1 cellular context compared by ENCODE assay signal in the genomic region with DNA sequence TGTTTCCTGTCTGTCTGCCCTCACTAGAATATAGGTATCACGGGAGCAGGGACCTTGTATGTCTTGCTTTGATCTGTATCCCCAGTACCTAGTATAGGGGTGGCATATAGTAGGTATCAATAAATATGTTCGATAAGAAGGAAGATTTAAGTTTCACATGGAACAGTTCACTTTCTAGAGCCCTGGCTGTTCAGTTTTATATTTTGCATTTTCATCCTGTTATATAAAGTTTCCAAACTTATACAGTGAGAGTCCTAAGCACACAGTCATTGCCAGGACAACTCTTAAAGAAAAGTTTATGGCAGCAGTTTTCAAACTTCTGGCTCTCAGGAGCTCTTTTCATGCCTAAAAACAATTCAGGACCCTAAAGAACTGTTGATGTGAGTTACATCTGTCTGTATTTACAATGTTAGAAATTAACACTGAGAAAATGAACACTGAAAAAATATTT.
TF ChIP-seq lines count a peak whose summit lies in the region.

No MANE protein-coding gene starts in this region.

TF ChIP-seq in K562, 482 proteins besides CTCF, POLR2A, EP300 and RAD21 (continues in another document):
- TF ChIP-seq BCL6 (CRISPR knock-in tag; IDR thresholded peaks at IDR 0.05), result no peak
- TF ChIP-seq, protein P1, sequence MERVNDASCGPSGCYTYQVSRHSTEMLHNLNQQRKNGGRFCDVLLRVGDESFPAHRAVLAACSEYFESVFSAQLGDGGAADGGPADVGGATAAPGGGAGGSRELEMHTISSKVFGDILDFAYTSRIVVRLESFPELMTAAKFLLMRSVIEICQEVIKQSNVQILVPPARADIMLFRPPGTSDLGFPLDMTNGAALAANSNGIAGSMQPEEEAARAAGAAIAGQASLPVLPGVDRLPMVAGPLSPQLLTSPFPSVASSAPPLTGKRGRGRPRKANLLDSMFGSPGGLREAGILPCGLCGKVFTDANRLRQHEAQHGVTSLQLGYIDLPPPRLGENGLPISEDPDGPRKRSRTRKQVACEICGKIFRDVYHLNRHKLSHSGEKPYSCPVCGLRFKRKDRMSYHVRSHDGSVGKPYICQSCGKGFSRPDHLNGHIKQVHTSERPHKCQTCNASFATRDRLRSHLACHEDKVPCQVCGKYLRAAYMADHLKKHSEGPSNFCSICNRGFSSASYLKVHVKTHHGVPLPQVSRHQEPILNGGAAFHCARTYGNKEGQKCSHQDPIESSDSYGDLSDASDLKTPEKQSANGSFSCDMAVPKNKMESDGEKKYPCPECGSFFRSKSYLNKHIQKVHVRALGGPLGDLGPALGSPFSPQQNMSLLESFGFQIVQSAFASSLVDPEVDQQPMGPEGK (CRISPR knock-in tag; IDR thresholded peaks at IDR 0.05; ENCODE audit: borderline replicate concordance), result 0 out of 2 replicates have a peak, but pooled peaks have one; percentile 22
- TF ChIP-seq MEIS2 (IDR thresholded peaks at IDR 0.05; ENCODE audit: partially characterized antibody), result no peak
- TF ChIP-seq, protein P2, sequence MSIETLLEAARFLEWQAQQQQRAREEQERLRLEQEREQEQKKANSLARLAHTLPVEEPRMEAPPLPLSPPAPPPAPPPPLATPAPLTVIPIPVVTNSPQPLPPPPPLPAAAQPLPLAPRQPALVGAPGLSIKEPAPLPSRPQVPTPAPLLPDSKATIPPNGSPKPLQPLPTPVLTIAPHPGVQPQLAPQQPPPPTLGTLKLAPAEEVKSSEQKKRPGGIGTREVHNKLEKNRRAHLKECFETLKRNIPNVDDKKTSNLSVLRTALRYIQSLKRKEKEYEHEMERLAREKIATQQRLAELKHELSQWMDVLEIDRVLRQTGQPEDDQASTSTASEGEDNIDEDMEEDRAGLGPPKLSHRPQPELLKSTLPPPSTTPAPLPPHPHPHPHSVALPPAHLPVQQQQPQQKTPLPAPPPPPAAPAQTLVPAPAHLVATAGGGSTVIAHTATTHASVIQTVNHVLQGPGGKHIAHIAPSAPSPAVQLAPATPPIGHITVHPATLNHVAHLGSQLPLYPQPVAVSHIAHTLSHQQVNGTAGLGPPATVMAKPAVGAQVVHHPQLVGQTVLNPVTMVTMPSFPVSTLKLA (conservative IDR thresholded peaks at IDR 0.05), result 0 out of 4 replicates have a peak, but pooled peaks of 1 of the 2 experiments have one; percentile 12
- TF ChIP-seq, protein P3, sequence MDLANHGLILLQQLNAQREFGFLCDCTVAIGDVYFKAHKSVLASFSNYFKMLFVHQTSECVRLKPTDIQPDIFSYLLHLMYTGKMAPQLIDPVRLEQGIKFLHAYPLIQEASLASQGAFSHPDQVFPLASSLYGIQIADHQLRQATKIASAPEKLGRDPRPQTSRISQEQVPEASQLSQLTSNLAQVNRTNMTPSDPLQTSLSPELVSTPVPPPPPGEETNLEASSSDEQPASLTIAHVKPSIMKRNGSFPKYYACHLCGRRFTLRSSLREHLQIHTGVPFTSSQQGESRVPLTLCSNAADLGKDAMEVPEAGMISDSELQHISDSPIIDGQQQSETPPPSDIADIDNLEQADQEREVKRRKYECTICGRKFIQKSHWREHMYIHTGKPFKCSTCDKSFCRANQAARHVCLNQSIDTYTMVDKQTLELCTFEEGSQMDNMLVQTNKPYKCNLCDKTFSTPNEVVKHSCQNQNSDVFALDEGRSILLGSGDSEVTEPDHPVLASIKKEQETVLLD (IDR thresholded peaks at IDR 0.05), result no peak
- no peak for TF ChIP-seq ZNF644 (tag; IDR thresholded peaks at IDR 0.05; ENCODE audit: low read depth)
- no peak; the same call in 1 of the 2 replicates for TF ChIP-seq ELF1 (tag; IDR thresholded peaks at IDR 0.05)
- no peak for TF ChIP-seq EZH2 (IDR thresholded peaks at IDR 0.05; ENCODE audit: borderline replicate concordance, low read depth, low read length)
- TF ChIP-seq KDM1A (IDR thresholded peaks at IDR 0.05), result no peak
- TF ChIP-seq POLR2AphosphoS2 (IDR thresholded peaks at IDR 0.05; ENCODE audit: low read length), result no peak
- TF ChIP-seq RCOR1 (IDR thresholded peaks at IDR 0.05; ENCODE audit: borderline replicate concordance in 1 of 2, low read depth in 2 of 2, low read length in 2 of 2), result no peak
- TF ChIP-seq PHF8 (IDR thresholded peaks at IDR 0.05; ENCODE audit: borderline replicate concordance, low read length), result no peak
- no peak for TF ChIP-seq ZNF24 (IDR thresholded peaks at IDR 0.05)
- TF ChIP-seq FOXK2 (conservative IDR thresholded peaks at IDR 0.05 in 1 of 2, IDR thresholded peaks at IDR 0.05 in 1 of 2; ENCODE audit: low read depth in 2 of 2), result no peak
- no peak for TF ChIP-seq BACH1 (tag; IDR thresholded peaks at IDR 0.05)
- TF ChIP-seq SOX6 (IDR thresholded peaks at IDR 0.05), result no peak
- TF ChIP-seq, protein P4, sequence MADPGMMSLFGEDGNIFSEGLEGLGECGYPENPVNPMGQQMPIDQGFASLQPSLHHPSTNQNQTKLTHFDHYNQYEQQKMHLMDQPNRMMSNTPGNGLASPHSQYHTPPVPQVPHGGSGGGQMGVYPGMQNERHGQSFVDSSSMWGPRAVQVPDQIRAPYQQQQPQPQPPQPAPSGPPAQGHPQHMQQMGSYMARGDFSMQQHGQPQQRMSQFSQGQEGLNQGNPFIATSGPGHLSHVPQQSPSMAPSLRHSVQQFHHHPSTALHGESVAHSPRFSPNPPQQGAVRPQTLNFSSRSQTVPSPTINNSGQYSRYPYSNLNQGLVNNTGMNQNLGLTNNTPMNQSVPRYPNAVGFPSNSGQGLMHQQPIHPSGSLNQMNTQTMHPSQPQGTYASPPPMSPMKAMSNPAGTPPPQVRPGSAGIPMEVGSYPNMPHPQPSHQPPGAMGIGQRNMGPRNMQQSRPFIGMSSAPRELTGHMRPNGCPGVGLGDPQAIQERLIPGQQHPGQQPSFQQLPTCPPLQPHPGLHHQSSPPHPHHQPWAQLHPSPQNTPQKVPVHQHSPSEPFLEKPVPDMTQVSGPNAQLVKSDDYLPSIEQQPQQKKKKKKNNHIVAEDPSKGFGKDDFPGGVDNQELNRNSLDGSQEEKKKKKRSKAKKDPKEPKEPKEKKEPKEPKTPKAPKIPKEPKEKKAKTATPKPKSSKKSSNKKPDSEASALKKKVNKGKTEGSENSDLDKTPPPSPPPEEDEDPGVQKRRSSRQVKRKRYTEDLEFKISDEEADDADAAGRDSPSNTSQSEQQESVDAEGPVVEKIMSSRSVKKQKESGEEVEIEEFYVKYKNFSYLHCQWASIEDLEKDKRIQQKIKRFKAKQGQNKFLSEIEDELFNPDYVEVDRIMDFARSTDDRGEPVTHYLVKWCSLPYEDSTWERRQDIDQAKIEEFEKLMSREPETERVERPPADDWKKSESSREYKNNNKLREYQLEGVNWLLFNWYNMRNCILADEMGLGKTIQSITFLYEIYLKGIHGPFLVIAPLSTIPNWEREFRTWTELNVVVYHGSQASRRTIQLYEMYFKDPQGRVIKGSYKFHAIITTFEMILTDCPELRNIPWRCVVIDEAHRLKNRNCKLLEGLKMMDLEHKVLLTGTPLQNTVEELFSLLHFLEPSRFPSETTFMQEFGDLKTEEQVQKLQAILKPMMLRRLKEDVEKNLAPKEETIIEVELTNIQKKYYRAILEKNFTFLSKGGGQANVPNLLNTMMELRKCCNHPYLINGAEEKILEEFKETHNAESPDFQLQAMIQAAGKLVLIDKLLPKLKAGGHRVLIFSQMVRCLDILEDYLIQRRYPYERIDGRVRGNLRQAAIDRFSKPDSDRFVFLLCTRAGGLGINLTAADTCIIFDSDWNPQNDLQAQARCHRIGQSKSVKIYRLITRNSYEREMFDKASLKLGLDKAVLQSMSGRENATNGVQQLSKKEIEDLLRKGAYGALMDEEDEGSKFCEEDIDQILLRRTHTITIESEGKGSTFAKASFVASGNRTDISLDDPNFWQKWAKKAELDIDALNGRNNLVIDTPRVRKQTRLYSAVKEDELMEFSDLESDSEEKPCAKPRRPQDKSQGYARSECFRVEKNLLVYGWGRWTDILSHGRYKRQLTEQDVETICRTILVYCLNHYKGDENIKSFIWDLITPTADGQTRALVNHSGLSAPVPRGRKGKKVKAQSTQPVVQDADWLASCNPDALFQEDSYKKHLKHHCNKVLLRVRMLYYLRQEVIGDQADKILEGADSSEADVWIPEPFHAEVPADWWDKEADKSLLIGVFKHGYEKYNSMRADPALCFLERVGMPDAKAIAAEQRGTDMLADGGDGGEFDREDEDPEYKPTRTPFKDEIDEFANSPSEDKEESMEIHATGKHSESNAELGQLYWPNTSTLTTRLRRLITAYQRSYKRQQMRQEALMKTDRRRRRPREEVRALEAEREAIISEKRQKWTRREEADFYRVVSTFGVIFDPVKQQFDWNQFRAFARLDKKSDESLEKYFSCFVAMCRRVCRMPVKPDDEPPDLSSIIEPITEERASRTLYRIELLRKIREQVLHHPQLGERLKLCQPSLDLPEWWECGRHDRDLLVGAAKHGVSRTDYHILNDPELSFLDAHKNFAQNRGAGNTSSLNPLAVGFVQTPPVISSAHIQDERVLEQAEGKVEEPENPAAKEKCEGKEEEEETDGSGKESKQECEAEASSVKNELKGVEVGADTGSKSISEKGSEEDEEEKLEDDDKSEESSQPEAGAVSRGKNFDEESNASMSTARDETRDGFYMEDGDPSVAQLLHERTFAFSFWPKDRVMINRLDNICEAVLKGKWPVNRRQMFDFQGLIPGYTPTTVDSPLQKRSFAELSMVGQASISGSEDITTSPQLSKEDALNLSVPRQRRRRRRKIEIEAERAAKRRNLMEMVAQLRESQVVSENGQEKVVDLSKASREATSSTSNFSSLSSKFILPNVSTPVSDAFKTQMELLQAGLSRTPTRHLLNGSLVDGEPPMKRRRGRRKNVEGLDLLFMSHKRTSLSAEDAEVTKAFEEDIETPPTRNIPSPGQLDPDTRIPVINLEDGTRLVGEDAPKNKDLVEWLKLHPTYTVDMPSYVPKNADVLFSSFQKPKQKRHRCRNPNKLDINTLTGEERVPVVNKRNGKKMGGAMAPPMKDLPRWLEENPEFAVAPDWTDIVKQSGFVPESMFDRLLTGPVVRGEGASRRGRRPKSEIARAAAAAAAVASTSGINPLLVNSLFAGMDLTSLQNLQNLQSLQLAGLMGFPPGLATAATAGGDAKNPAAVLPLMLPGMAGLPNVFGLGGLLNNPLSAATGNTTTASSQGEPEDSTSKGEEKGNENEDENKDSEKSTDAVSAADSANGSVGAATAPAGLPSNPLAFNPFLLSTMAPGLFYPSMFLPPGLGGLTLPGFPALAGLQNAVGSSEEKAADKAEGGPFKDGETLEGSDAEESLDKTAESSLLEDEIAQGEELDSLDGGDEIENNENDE (IDR thresholded peaks at IDR 0.05; ENCODE audit: low read depth, low read length), result no peak
- TF ChIP-seq SAFB (IDR thresholded peaks at IDR 0.05; ENCODE audit: borderline replicate concordance, low read depth, low read length), result no peak
- TF ChIP-seq, protein P5, sequence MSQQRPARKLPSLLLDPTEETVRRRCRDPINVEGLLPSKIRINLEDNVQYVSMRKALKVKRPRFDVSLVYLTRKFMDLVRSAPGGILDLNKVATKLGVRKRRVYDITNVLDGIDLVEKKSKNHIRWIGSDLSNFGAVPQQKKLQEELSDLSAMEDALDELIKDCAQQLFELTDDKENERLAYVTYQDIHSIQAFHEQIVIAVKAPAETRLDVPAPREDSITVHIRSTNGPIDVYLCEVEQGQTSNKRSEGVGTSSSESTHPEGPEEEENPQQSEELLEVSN (IDR thresholded peaks at IDR 0.05; ENCODE audit: borderline replicate concordance in 1 of 2, extremely low read depth in 1 of 2, insufficient read depth in 1 of 2, insufficient read length in 1 of 2, low read depth in 1 of 2, low read length in 1 of 2, poor library complexity in 1 of 2, severe bottlenecking in 1 of 2), result no peak
- TF ChIP-seq ZNF146 (CRISPR knock-in tag; IDR thresholded peaks at IDR 0.05; ENCODE audit: unreplicated experiment), result no peak
- no peak for TF ChIP-seq ZNF282 (CRISPR knock-in tag; IDR thresholded peaks at IDR 0.05)
- TF ChIP-seq, protein P6, sequence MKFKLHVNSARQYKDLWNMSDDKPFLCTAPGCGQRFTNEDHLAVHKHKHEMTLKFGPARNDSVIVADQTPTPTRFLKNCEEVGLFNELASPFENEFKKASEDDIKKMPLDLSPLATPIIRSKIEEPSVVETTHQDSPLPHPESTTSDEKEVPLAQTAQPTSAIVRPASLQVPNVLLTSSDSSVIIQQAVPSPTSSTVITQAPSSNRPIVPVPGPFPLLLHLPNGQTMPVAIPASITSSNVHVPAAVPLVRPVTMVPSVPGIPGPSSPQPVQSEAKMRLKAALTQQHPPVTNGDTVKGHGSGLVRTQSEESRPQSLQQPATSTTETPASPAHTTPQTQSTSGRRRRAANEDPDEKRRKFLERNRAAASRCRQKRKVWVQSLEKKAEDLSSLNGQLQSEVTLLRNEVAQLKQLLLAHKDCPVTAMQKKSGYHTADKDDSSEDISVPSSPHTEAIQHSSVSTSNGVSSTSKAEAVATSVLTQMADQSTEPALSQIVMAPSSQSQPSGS (CRISPR knock-in tag; IDR thresholded peaks at IDR 0.05), result no peak
- TF ChIP-seq NR1H2 (CRISPR knock-in tag; IDR thresholded peaks at IDR 0.05), result no peak
- TF ChIP-seq CTBP1 (IDR thresholded peaks at IDR 0.05; ENCODE audit: borderline replicate concordance), result 0 out of 2 replicates have a peak, but pooled peaks have one; percentile 37
- TF ChIP-seq NFE2 (IDR thresholded peaks at IDR 0.05; ENCODE audit: low read depth), result no peak
- no peak for TF ChIP-seq ILK (tag; IDR thresholded peaks at IDR 0.05; ENCODE audit: borderline replicate concordance, low read depth)
- no peak for TF ChIP-seq CHCHD3 (CRISPR knock-in tag; IDR thresholded peaks at IDR 0.05)
- no peak for TF ChIP-seq IFI16 (CRISPR knock-in tag; IDR thresholded peaks at IDR 0.05)
- TF ChIP-seq, protein P7, sequence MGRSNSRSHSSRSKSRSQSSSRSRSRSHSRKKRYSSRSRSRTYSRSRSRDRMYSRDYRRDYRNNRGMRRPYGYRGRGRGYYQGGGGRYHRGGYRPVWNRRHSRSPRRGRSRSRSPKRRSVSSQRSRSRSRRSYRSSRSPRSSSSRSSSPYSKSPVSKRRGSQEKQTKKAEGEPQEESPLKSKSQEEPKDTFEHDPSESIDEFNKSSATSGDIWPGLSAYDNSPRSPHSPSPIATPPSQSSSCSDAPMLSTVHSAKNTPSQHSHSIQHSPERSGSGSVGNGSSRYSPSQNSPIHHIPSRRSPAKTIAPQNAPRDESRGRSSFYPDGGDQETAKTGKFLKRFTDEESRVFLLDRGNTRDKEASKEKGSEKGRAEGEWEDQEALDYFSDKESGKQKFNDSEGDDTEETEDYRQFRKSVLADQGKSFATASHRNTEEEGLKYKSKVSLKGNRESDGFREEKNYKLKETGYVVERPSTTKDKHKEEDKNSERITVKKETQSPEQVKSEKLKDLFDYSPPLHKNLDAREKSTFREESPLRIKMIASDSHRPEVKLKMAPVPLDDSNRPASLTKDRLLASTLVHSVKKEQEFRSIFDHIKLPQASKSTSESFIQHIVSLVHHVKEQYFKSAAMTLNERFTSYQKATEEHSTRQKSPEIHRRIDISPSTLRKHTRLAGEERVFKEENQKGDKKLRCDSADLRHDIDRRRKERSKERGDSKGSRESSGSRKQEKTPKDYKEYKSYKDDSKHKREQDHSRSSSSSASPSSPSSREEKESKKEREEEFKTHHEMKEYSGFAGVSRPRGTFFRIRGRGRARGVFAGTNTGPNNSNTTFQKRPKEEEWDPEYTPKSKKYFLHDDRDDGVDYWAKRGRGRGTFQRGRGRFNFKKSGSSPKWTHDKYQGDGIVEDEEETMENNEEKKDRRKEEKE (IDR thresholded peaks at IDR 0.05; ENCODE audit: borderline replicate concordance in 1 of 2, control insufficient read depth in 1 of 2, low read depth in 2 of 2, low read length in 1 of 2), result no peak
- TF ChIP-seq, protein P8, sequence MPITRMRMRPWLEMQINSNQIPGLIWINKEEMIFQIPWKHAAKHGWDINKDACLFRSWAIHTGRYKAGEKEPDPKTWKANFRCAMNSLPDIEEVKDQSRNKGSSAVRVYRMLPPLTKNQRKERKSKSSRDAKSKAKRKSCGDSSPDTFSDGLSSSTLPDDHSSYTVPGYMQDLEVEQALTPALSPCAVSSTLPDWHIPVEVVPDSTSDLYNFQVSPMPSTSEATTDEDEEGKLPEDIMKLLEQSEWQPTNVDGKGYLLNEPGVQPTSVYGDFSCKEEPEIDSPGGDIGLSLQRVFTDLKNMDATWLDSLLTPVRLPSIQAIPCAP (CRISPR knock-in tag; IDR thresholded peaks at IDR 0.05; ENCODE audit: borderline replicate concordance), result no peak
- no peak for TF ChIP-seq POLR2G (IDR thresholded peaks at IDR 0.05; ENCODE audit: low read depth, low read length)
- no peak for TF ChIP-seq ARNT (IDR thresholded peaks at IDR 0.05)
- no peak for TF ChIP-seq PCBP2 (IDR thresholded peaks at IDR 0.05; ENCODE audit: low read depth, low read length, poor library complexity, severe bottlenecking)
- no peak for TF ChIP-seq KLF1 (tag; IDR thresholded peaks at IDR 0.05)
